Comparison of ENCODE assay signal across 20 cellular contexts in genomic region chr6:45434401-45434741, GRCh38. TPM values are rescaled to one million over a fixed set of nuclear protein-coding genes. Genes with fewer than 3 reads are reported as not detected.
DNase-seq lines count a peak whose midpoint lies in the region; ATAC-seq lines count a peak whose summit lies in the region.
"Had no signal": no experiment of that assay in that cellular context is flagged by ENCODE, and none has a peak within 500 bp of the region (broad histone marks: within the 10 kb centered on the region; RNA-seq: fewer than 3 reads in every experiment).

No MANE protein-coding gene starts in this region.

- peak overlapping the region; percentile 75 for H3K27ac Mint-ChIP-seq in activated CD4-positive, alpha-beta T cell treated with anti-CD3 and anti-CD28 coated beads for 36 hours
- peak overlapping the region; percentile 84 for H3K27ac Mint-ChIP-seq in activated T-helper 2 cell treated with anti-CD3 and anti-CD28 coated beads, Interferon-gamma antibody, Interleukin-2, Interleukin-4, amounts not matched to agents 10 μg/mL and 5 μg/mL and 100 μg/mL, durations not matched to agents 14 hours and 24 hours and 36 hours
- H3K27ac Mint-ChIP-seq: memory B cell had no signal

- no peaks in the 10 kb centered on the region for H3K9me3 Mint-ChIP-seq in activated CD4-positive, alpha-beta T cell treated with anti-CD3 and anti-CD28 coated beads for 36 hours (ENCODE audit: low read depth)
- H3K9me3 Mint-ChIP-seq in activated T-helper 2 cell treated with anti-CD3 and anti-CD28 coated beads, Interferon-gamma antibody, Interleukin-2, Interleukin-4, amounts not matched to agents 10 μg/mL and 5 μg/mL and 100 μg/mL, durations not matched to agents 14 hours and 24 hours and 36 hours: no peaks in the 10 kb centered on the region
- H3K9me3 Mint-ChIP-seq: memory B cell; naive thymus-derived CD8-positive, alpha-beta T cell had no signal

- peaks cover 51% of the 10 kb centered on the region for H3K36me3 Mint-ChIP-seq in activated CD4-positive, alpha-beta T cell treated with anti-CD3 and anti-CD28 coated beads for 36 hours (ENCODE audit: low read depth)
- peaks cover 83% of the 10 kb centered on the region for H3K36me3 Mint-ChIP-seq in activated T-helper 2 cell treated with anti-CD3 and anti-CD28 coated beads, Interferon-gamma antibody, Interleukin-2, Interleukin-4, amounts not matched to agents 10 μg/mL and 5 μg/mL and 100 μg/mL, durations not matched to agents 14 hours and 24 hours and 36 hours (ENCODE audit: low read depth)
- H3K36me3 Mint-ChIP-seq: memory B cell had no signal

- H3K27me3 Mint-ChIP-seq in activated CD4-positive, alpha-beta T cell treated with anti-CD3 and anti-CD28 coated beads for 36 hours: peaks cover 2% of the 10 kb centered on the region
- H3K27me3 Mint-ChIP-seq in activated T-helper 2 cell treated with anti-CD3 and anti-CD28 coated beads, Interferon-gamma antibody, Interleukin-2, Interleukin-4, amounts not matched to agents 10 μg/mL and 5 μg/mL and 100 μg/mL, durations not matched to agents 14 hours and 24 hours and 36 hours (ENCODE audit: low read depth): no peaks in the 10 kb centered on the region
- H3K27me3 Mint-ChIP-seq: naive thymus-derived CD8-positive, alpha-beta T cell had no signal

- H3K4me3 Mint-ChIP-seq in activated CD4-positive, alpha-beta T cell treated with anti-CD3 and anti-CD28 coated beads for 36 hours: peak overlapping the region; percentile 29
- peak overlapping the region; percentile 64 for H3K4me3 Mint-ChIP-seq in activated T-helper 2 cell treated with anti-CD3 and anti-CD28 coated beads, Interferon-gamma antibody, Interleukin-2, Interleukin-4, amounts not matched to agents 10 μg/mL and 5 μg/mL and 100 μg/mL, durations not matched to agents 14 hours and 24 hours and 36 hours (ENCODE audit: low read depth)
- H3K4me3 Mint-ChIP-seq: memory B cell had no signal

- peaks cover 76% of the 10 kb centered on the region for H3K4me1 Mint-ChIP-seq in activated CD4-positive, alpha-beta T cell treated with anti-CD3 and anti-CD28 coated beads for 36 hours
- H3K4me1 Mint-ChIP-seq in activated T-helper 2 cell treated with anti-CD3 and anti-CD28 coated beads, Interferon-gamma antibody, Interleukin-2, Interleukin-4, amounts not matched to agents 10 μg/mL and 5 μg/mL and 100 μg/mL, durations not matched to agents 14 hours and 24 hours and 36 hours (ENCODE audit: low read depth): peaks cover 81% of the 10 kb centered on the region

- POLR2A ChIA-PET in activated CD4-positive, alpha-beta T cell treated with anti-CD3 and anti-CD28 coated beads for 36 hours (lab: Charles Lee): interaction anchor here (0.7 kb wide), 1 partner anchor 33 kb away, joined by 7 read pairs; no protein-coding TSS in a partner anchor

- DNase-seq in activated CD4-positive, alpha-beta T cell treated with anti-CD3 and anti-CD28 coated beads for 36 hours: no peak
- no peak for DNase-seq in activated CD4-positive, alpha-beta T cell treated with anti-CD3 and anti-CD28 coated beads for 4 hours
- peak; percentile 65 for DNase-seq in MV-4-11 (lab: John Stamatoyannopoulos, UW)
- no peak for DNase-seq in activated T-helper 2 cell treated with anti-CD3 and anti-CD28 coated beads, Interferon-gamma antibody, Interleukin-2, Interleukin-4, amounts not matched to agents 10 μg/mL and 5 μg/mL and 100 μg/mL, durations not matched to agents 14 hours and 24 hours and 36 hours (ENCODE audit: low spot score)
- peak; percentile 40 for DNase-seq in pons (ENCODE audit: low spot score)
- no peak for DNase-seq in NCI-H526 (lab: John Stamatoyannopoulos, UW)
- DNase-seq in NCI-H2171 treated with DMSO at 0.1 percent for 48 hours (lab: John Stamatoyannopoulos, UW): no peak
- DNase-seq: activated CD4-positive, alpha-beta T cell treated with anti-CD3 and anti-CD28 coated beads, Interleukin-2, amount 50 U/mL, for 48 hours; activated effector memory CD4-positive, alpha-beta T cell treated with anti-CD3 and anti-CD28 coated beads, Interleukin-2, amount 50 U/mL, for 16 hours; anterior cingulate cortex; naive thymus-derived CD8-positive, alpha-beta T cell; NCI-H2081; NCI-H526 treated with DMSO at 0.1 percent for 48 hours; PC-3; psoas muscle; stimulated activated CD4-positive, alpha-beta T cell treated with anti-CD3 and anti-CD28 coated beads, Interleukin-4, amount 100 ng/mL, for 4 hours; stimulated activated CD8-positive, alpha-beta memory T cell treated with anti-CD3 and anti-CD28 coated beads, Interleukin-4, amount 100 ng/mL, for 48 hours; T-helper 9 cell had no signal

- intact Hi-C loops in activated CD4-positive, alpha-beta T cell treated with anti-CD3 and anti-CD28 coated beads for 36 hours (cut with DNase I, micrococcal nuclease): loop anchor here in 1 of 2 experiments (5.0 kb wide), 1 partner anchor 398 kb away; no protein-coding TSS in a partner anchor
- intact Hi-C loops in activated T-helper 2 cell treated with anti-CD3 and anti-CD28 coated beads, Interferon-gamma antibody, Interleukin-2, Interleukin-4, amounts not matched to agents 10 μg/mL and 5 μg/mL and 100 μg/mL, durations not matched to agents 14 hours and 24 hours and 36 hours (cut with micrococcal nuclease): loop anchor here (1.0 kb wide), 1 partner anchor 10 kb away; no protein-coding TSS in a partner anchor

- CTCF ChIA-PET in activated CD4-positive, alpha-beta T cell treated with anti-CD3 and anti-CD28 coated beads for 36 hours (lab: Charles Lee): no interaction called here

- ATAC-seq in activated CD4-positive, alpha-beta T cell treated with anti-CD3 and anti-CD28 coated beads for 36 hours: no peak
- ATAC-seq in GM21360 (IDR thresholded peaks at IDR 0.05; ENCODE audit: unreplicated experiment): no peak
- ATAC-seq: PC-3, psoas muscle had no signal

RNA-seq across cellular contexts. Expression of gene SUPT3H, which starts 56.6 kb away (rescaled TPM):
- 10 to 100 TPM; 15.5 TPM for total RNA-seq in activated CD4-positive, alpha-beta T cell treated with anti-CD3 and anti-CD28 coated beads for 36 hours
- total RNA-seq in activated T-helper 2 cell treated with anti-CD3 and anti-CD28 coated beads, Interferon-gamma antibody, Interleukin-2, Interleukin-4, amounts not matched to agents 10 μg/mL and 5 μg/mL and 100 μg/mL, durations not matched to agents 14 hours and 24 hours and 36 hours: 14.8 and 19.4 TPM in 2 replicates

Comparison
In these comparisons a context has a peak if more than half of its experiments do, and no peak if none do; other contexts are left out.
1. DNase-seq: peak in MV-4-11 (single experiment) and pons (single experiment); none in activated CD4-positive, alpha-beta T cell treated with anti-CD3 and anti-CD28 coated beads for 36 hours (single experiment), activated CD4-positive, alpha-beta T cell treated with anti-CD3 and anti-CD28 coated beads for 4 hours (0 of 2), activated T-helper 2 cell treated with anti-CD3 and anti-CD28 coated beads, Interferon-gamma antibody, Interleukin-2, Interleukin-4, amounts not matched to agents 10 μg/mL and 5 μg/mL and 100 μg/mL, durations not matched to agents 14 hours and 24 hours and 36 hours (single experiment), NCI-H526 (0 of 2) and NCI-H2171 treated with DMSO at 0.1 percent for 48 hours (single experiment).